In the genomic region with DNA sequence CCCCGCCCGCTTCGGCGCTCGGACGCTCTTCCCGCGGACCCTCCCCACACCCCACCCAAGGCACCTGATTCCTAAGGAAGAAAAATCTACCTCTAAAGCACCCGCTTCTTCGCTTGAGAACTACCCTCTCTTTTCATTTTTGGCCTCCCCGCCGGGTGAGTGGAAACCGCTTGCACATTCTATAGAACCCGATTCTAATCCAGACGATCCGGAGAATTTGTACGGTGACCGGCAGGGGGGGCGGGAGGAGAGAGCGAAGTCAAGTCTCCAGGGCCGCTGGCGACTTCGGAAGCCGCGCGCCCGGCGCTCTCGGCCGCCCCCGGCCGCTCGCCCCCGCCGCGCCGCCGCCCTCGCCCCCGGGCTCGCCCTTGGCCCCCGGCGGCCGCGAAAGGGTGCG, we compare ENCODE assay signal across 8 cellular contexts. TPM values are rescaled to one million over a fixed set of nuclear protein-coding genes. Genes with fewer than 3 reads are reported as not detected.
DNase-seq lines count a peak whose midpoint lies in the region; ATAC-seq and TF ChIP-seq lines count a peak whose summit lies in the region.

TSS of gene RBM24 (plus strand) at position 262 of the 397 bp plus-strand sequence. CDS start 221 bp downstream, outside the sequence.

- peak; percentile 49 for DNase-seq in AG04450 (ENCODE audit: low read depth, low spot score)
- DNase-seq in HEK293T (ENCODE audit: extremely low spot score), result peak; percentile 58
- peak in 6 of 34 experiments; percentile 2 to 18 (median 8) for DNase-seq in T-cell
- peak; percentile 84 for DNase-seq in dermis blood vessel endothelial cell
- DNase-seq in left lung, result peak in 1 of 2 donors; percentile 56
- DNase-seq in stimulated activated CD4-positive, alpha-beta T cell treated with anti-CD3 and anti-CD28 coated beads, Interleukin-1b, Interleukin-23, amount 100 ng/mL, for 48 hours, result peak; percentile 39

- POLR2A ChIA-PET in AG04450 (lab: Yijun Ruan, JAX), result interaction anchor here (1.1 kb wide), 1 partner anchor 24 kb away, joined by 3 read pairs; no protein-coding TSS in a partner anchor
- POLR2A ChIA-PET in HEK293T (lab: Yijun Ruan, JAX), result no interaction called here
- POLR2A ChIA-PET in T-cell (lab: Charles Lee), result no interaction called here

- H3K27ac ChIP-seq in AG04450 (ENCODE audit: low read depth, low read length) (peak within 1 kb of the TSS; percentile 39), left lung (no peak within 1 kb of the TSS)

- H3K36me3 ChIP-seq in left lung, result no peaks in the 10 kb centered on the region

- H3K4me3 ChIP-seq in AG04450 (ENCODE audit: low read depth, low read length) (peak within 1 kb of the TSS; percentile 91), left lung (peak within 1 kb of the TSS; percentile 44 to 52)

- ATAC-seq in T-cell (replicated peaks in 1 of 4), result peak in 3 of 4 experiments; percentile 9 to 34 (median 27)
- ATAC-seq in left lung, result peak; percentile 84
- no peak for ATAC-seq in HG02938 (IDR thresholded peaks at IDR 0.05; ENCODE audit: unreplicated experiment)
- ATAC-seq in HG03432 (IDR thresholded peaks at IDR 0.05; ENCODE audit: unreplicated experiment), result no peak

- H3K9me3 ChIP-seq in AG04450 (ENCODE audit: control insufficient read depth, insufficient read depth, low read length), result no peaks in the 10 kb centered on the region; the same call in 1 of the 2 replicates
- no peaks in the 10 kb centered on the region for H3K9me3 ChIP-seq in left lung

- H3K4me1 Mint-ChIP-seq in T-cell, result peaks cover 8 to 17% (median 13%) of the 10 kb centered on the region in 3 donors

- peak within 1 kb of the TSS; percentile 65 to 79 (median 73) for H3K4me3 Mint-ChIP-seq in T-cell

- CTCF ChIA-PET in AG04450 (lab: Charles Lee) (interaction anchor here (0.6 to 1.5 kb wide), 4 partner anchors 13 to 303 kb away, joined by 3 to 8 read pairs (median 4); no protein-coding TSS in a partner anchor), HEK293T (lab: Yijun Ruan, JAX) (no interaction called here), T-cell (lab: Charles Lee) (no interaction called here)

- no peaks in the 10 kb centered on the region for H3K27me3 ChIP-seq in AG04450 (ENCODE audit: control insufficient read depth, insufficient read depth, low read length)
- H3K27me3 ChIP-seq in left lung, result peaks cover 11 to 83% of the 10 kb centered on the region in 2 donors

- H3K27ac Mint-ChIP-seq in T-cell, result no peak within 1 kb of the TSS

- no peaks in the 10 kb centered on the region for H3K36me3 Mint-ChIP-seq in T-cell

- no peaks in the 10 kb centered on the region for H3K9me3 Mint-ChIP-seq in T-cell

- peaks cover 0 to 9% of the 10 kb centered on the region in 2 donors for H3K4me1 ChIP-seq in left lung

- TF ChIP-seq CTCF in AG04450 (IDR thresholded peaks at IDR 0.05; ENCODE audit: low read depth, low read length) (peak; percentile 46), left lung (IDR thresholded peaks at IDR 0.05) (peak in 1 of 2 donors; percentile 11)

- H3K27me3 Mint-ChIP-seq in T-cell, result peaks cover 62 to 66% of the 10 kb centered on the region in 2 donors

- intact Hi-C loops in left lung (cut with DNase I), result no loop called here

TF ChIP-seq in HEK293T, 16 proteins besides CTCF, POLR2A, EP300 and RAD21:
- TF ChIP-seq FOXM1 (IDR thresholded peaks at IDR 0.05; ENCODE audit: borderline replicate concordance) (no peak), FOXA1 (IDR thresholded peaks at IDR 0.05) (no peak), PKNOX1 (IDR thresholded peaks at IDR 0.05) (no peak), TARDBP (IDR thresholded peaks at IDR 0.05) (no peak), BHLHE40 (IDR thresholded peaks at IDR 0.05; ENCODE audit: borderline replicate concordance) (no peak), SP1 (IDR thresholded peaks at IDR 0.05) (no peak), NFRKB (IDR thresholded peaks at IDR 0.05) (no peak), ELF4 (IDR thresholded peaks at IDR 0.05) (no peak), HDGF (IDR thresholded peaks at IDR 0.05; ENCODE audit: borderline replicate concordance) (no peak), SUZ12 (IDR thresholded peaks at IDR 0.05) (no peak), CTBP1 (IDR thresholded peaks at IDR 0.05; ENCODE audit: borderline replicate concordance) (no peak), ZNF384 (IDR thresholded peaks at IDR 0.05) (no peak), L3MBTL2 (conservative IDR thresholded peaks at IDR 0.05) (no peak), FOXK2 (IDR thresholded peaks at IDR 0.05) (no peak), ARNT (IDR thresholded peaks at IDR 0.05) (no peak), LEF1 (IDR thresholded peaks at IDR 0.05; ENCODE audit: borderline replicate concordance) (no peak)
TF ChIP-seq in HEK293T: peak in this region for 0.

RNA-seq across cellular contexts. Expression of gene RBM24, which starts in this region (rescaled TPM):
- polyA plus RNA-seq in AG04450 (2011; rRNA removed), result 9.1 and 11.3 TPM in 2 replicates
- 17.4 and 24.8 TPM in 2 replicates for polyA minus RNA-seq in AG04450 (2011; rRNA and poly(A)+ RNA removed)
- total RNA-seq in T-cell, result under 1 TPM in 1 of 5 donors, not detected in 4; 0.19 TPM
- total RNA-seq in dermis blood vessel endothelial cell, result 2.9 and 3.4 TPM in 2 replicates
- under 1 TPM; 0.47 to 0.97 TPM for total RNA-seq in left lung

Comparison
In these comparisons a context has a peak if more than half of its experiments do, and no peak if none do; other contexts are left out.
1. Peak in ATAC-seq in T-cell; RNA of the gene not detected or under 1 TPM.
2. Peak in ATAC-seq and H3K4me3 ChIP-seq in left lung; RNA of the gene not detected or under 1 TPM.